ENCODE assay signal across 7 cellular contexts in the genomic region with DNA sequence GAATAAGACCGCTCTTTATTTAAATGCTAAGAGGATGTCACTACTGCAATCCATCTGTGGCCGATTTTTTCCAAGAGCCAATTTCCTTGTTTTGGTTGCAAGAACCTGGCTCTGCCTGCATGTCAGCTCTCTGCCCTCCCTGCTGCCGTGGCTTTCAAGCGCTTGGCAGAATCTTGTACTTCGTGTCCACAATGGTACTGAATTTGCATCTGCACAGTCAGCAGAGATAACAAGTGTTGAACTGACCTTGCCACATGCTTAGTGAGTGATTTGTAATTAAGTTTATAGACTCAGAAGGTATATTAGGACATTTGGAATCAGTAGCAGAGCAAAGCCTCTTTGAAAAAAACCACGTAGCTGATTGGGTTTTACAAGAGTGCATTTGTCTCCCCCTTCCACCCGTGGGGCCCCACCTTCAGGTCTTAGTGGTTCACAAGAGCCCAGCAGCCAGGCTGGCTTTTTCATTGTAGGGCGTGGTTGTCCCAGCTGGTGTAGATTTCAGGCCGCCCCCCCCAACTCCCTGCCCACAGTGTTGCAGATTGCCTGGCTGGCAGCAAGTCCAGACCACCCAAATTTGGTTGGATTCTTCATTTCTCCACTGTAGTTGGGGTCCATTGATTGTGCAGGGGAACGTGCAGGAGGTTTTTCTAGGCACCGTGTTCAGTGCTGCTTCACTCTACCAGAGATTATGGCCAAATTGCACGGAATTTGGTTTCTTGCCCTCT.
DNase-seq lines count a peak whose midpoint lies in the region; ATAC-seq and TF ChIP-seq lines count a peak whose summit lies in the region.
"Not testable (repeated sequence)": the region's sequence is repeated elsewhere in the genome, so short reads cannot be mapped to it uniquely, and the experiment has no call there.

No MANE protein-coding gene starts in this region.

- H3K4me3 ChIP-seq in psoas muscle, result not testable (repeated sequence)

- H3K36me3 ChIP-seq in psoas muscle (ENCODE audit: insufficient read depth in 1 of 2, low read depth in 1 of 2), result peaks cover 0 to 20% of the 10 kb centered on the region in 2 donors

- not testable (repeated sequence) for ATAC-seq in activated CD4-positive, alpha-beta T cell treated with anti-CD3 and anti-CD28 coated beads for 36 hours; central memory CD8-positive, alpha-beta T cell (replicated peaks; ENCODE audit: extremely low read depth, poor library complexity, severe bottlenecking); psoas muscle
- ATAC-seq in left ventricle myocardium superior, result peak; percentile 42

- not testable (repeated sequence) for H3K9me3 Mint-ChIP-seq in activated CD4-positive, alpha-beta T cell treated with anti-CD3 and anti-CD28 coated beads for 36 hours (ENCODE audit: low read depth); activated T-helper 2 cell treated with anti-CD3 and anti-CD28 coated beads, Interferon-gamma antibody, Interleukin-2, Interleukin-4, amounts not matched to agents 10 μg/mL and 5 μg/mL and 100 μg/mL, durations not matched to agents 14 hours and 24 hours and 36 hours; central memory CD8-positive, alpha-beta T cell; type B pancreatic cell

- H3K4me1 Mint-ChIP-seq in activated CD4-positive, alpha-beta T cell treated with anti-CD3 and anti-CD28 coated beads for 36 hours, result peaks cover 16% of the 10 kb centered on the region
- not testable (repeated sequence) for H3K4me1 Mint-ChIP-seq in activated T-helper 2 cell treated with anti-CD3 and anti-CD28 coated beads, Interferon-gamma antibody, Interleukin-2, Interleukin-4, amounts not matched to agents 10 μg/mL and 5 μg/mL and 100 μg/mL, durations not matched to agents 14 hours and 24 hours and 36 hours (ENCODE audit: low read depth); type B pancreatic cell (ENCODE audit: unreplicated experiment)
- H3K4me1 Mint-ChIP-seq in central memory CD8-positive, alpha-beta T cell, result peaks cover 15% of the 10 kb centered on the region

- H3K27me3 Mint-ChIP-seq in activated CD4-positive, alpha-beta T cell treated with anti-CD3 and anti-CD28 coated beads for 36 hours; activated T-helper 2 cell treated with anti-CD3 and anti-CD28 coated beads, Interferon-gamma antibody, Interleukin-2, Interleukin-4, amounts not matched to agents 10 μg/mL and 5 μg/mL and 100 μg/mL, durations not matched to agents 14 hours and 24 hours and 36 hours (ENCODE audit: low read depth); central memory CD8-positive, alpha-beta T cell; type B pancreatic cell: not testable (repeated sequence)

- CTCF ChIA-PET in activated CD4-positive, alpha-beta T cell treated with anti-CD3 and anti-CD28 coated beads for 36 hours (lab: Charles Lee), result not testable (repeated sequence)

- H3K27ac Mint-ChIP-seq in activated CD4-positive, alpha-beta T cell treated with anti-CD3 and anti-CD28 coated beads for 36 hours, result peak overlapping the region; percentile 51
- peak overlapping the region; percentile 22 for H3K27ac Mint-ChIP-seq in activated T-helper 2 cell treated with anti-CD3 and anti-CD28 coated beads, Interferon-gamma antibody, Interleukin-2, Interleukin-4, amounts not matched to agents 10 μg/mL and 5 μg/mL and 100 μg/mL, durations not matched to agents 14 hours and 24 hours and 36 hours
- H3K27ac Mint-ChIP-seq in central memory CD8-positive, alpha-beta T cell (ENCODE audit: low read depth); type B pancreatic cell: not testable (repeated sequence)

- POLR2A ChIA-PET in activated CD4-positive, alpha-beta T cell treated with anti-CD3 and anti-CD28 coated beads for 36 hours (lab: Charles Lee), result interaction anchor here (1.4 kb wide), 1 partner anchor 11 kb away, joined by 3 read pairs; no protein-coding TSS in a partner anchor

- H3K9me3 ChIP-seq in psoas muscle, result not testable (repeated sequence)

- 38 to 56% (median 42%) methylated on average over 11 of the region's 12 CpGs for WGBS in psoas muscle, 3 donors

- H3K4me3 Mint-ChIP-seq in activated CD4-positive, alpha-beta T cell treated with anti-CD3 and anti-CD28 coated beads for 36 hours; activated T-helper 2 cell treated with anti-CD3 and anti-CD28 coated beads, Interferon-gamma antibody, Interleukin-2, Interleukin-4, amounts not matched to agents 10 μg/mL and 5 μg/mL and 100 μg/mL, durations not matched to agents 14 hours and 24 hours and 36 hours (ENCODE audit: low read depth): not testable (repeated sequence)
- peak overlapping the region; percentile 100 for H3K4me3 Mint-ChIP-seq in central memory CD8-positive, alpha-beta T cell
- peak overlapping the region; percentile 34 for H3K4me3 Mint-ChIP-seq in type B pancreatic cell

- H3K4me1 ChIP-seq in psoas muscle, result peaks cover 20% of the 10 kb centered on the region

- intact Hi-C loops in activated CD4-positive, alpha-beta T cell treated with anti-CD3 and anti-CD28 coated beads for 36 hours (cut with DNase I, micrococcal nuclease); activated T-helper 2 cell treated with anti-CD3 and anti-CD28 coated beads, Interferon-gamma antibody, Interleukin-2, Interleukin-4, amounts not matched to agents 10 μg/mL and 5 μg/mL and 100 μg/mL, durations not matched to agents 14 hours and 24 hours and 36 hours (cut with micrococcal nuclease); left ventricle myocardium superior (cut with micrococcal nuclease); psoas muscle (cut with DNase I): not testable (repeated sequence)

- not testable (repeated sequence) for H3K27me3 ChIP-seq in psoas muscle (ENCODE audit: insufficient read depth in 3 of 3, low read length in 2 of 3)

- H3K27ac ChIP-seq in psoas muscle, result peak overlapping the region; percentile 95

- DNase-seq in activated CD4-positive, alpha-beta T cell treated with anti-CD3 and anti-CD28 coated beads for 36 hours, result peak; percentile 2
- DNase-seq in activated T-helper 2 cell treated with anti-CD3 and anti-CD28 coated beads, Interferon-gamma antibody, Interleukin-2, Interleukin-4, amounts not matched to agents 10 μg/mL and 5 μg/mL and 100 μg/mL, durations not matched to agents 14 hours and 24 hours and 36 hours (ENCODE audit: low spot score); central memory CD8-positive, alpha-beta T cell (ENCODE audit: low spot score in 2 of 2); psoas muscle; type B pancreatic cell (ENCODE audit: extremely low spot score, unreplicated experiment): not testable (repeated sequence)
- peak; percentile 28 for DNase-seq in left ventricle myocardium superior
- peak; percentile 82 for DNase-seq in myocyte (ENCODE audit: low read depth)

- not testable (repeated sequence) for TF ChIP-seq CTCF in psoas muscle (IDR thresholded peaks at IDR 0.05); type B pancreatic cell (conservative IDR thresholded peaks at IDR 0.05)

- H3K36me3 Mint-ChIP-seq in activated CD4-positive, alpha-beta T cell treated with anti-CD3 and anti-CD28 coated beads for 36 hours (ENCODE audit: low read depth); type B pancreatic cell: not testable (repeated sequence)
- peaks cover 21% of the 10 kb centered on the region for H3K36me3 Mint-ChIP-seq in activated T-helper 2 cell treated with anti-CD3 and anti-CD28 coated beads, Interferon-gamma antibody, Interleukin-2, Interleukin-4, amounts not matched to agents 10 μg/mL and 5 μg/mL and 100 μg/mL, durations not matched to agents 14 hours and 24 hours and 36 hours (ENCODE audit: low read depth)
- H3K36me3 Mint-ChIP-seq in central memory CD8-positive, alpha-beta T cell (ENCODE audit: insufficient read depth), result peaks cover 25% of the 10 kb centered on the region
